Comparison of ENCODE assay signal across 21 cellular contexts in the genomic region with DNA sequence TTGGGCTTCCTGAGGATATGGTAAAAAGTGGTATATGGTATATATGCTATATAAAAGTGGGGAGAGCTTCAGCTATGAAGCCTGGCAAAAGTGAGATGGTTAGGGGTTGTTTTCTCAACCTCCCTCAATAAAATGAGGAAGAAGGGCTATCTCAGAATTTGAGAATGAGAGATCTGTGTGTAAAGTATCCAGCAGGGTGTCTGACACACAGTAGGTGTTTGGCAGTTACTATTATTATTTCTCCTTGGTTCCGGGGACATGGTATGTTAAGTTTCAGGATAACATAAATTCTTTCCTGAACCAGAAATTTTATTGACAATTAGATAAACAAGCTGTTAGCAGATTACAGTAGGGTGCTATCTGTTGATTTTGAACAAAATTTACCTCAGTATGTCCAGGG.
A peak's percentile ranks its signal among the peaks of the same experiment; 100 is the strongest.
DNase-seq lines count a peak whose midpoint lies in the region; ATAC-seq, FAIRE-seq and TF ChIP-seq lines count a peak whose summit lies in the region.
"Had no signal": no experiment of that assay in that cellular context is flagged by ENCODE, and none has a peak within 500 bp of the region (broad histone marks: within the 10 kb centered on the region; RNA-seq: fewer than 3 reads in every experiment).

No MANE protein-coding gene starts in this region.

- H3K9ac ChIP-seq in MM.1S (ENCODE audit: low read length), result no peak overlapping the region

- no peak for TF ChIP-seq CTCF in MM.1S (IDR thresholded peaks at IDR 0.05; ENCODE audit: low read length)
- TF ChIP-seq CTCF in WTC11 (IDR thresholded peaks at IDR 0.05), result no peak

- H3K79me2 ChIP-seq in MM.1S (ENCODE audit: low read length), result peaks cover 14% of the 10 kb centered on the region

- CTCF ChIA-PET in WTC11 (lab: Charles Lee), result interaction anchor here (3.0 kb wide), 1 partner anchor 11 kb away, joined by 19 read pairs; no protein-coding TSS in a partner anchor

- no peaks in the 10 kb centered on the region for H3K36me3 ChIP-seq in MM.1S (replicated peaks; ENCODE audit: insufficient read depth, low read length)
- H3K36me3 ChIP-seq: WERI-Rb-1 had no signal

- H3K36me3 Mint-ChIP-seq in T-helper 1 cell treated with Interleukin-12 subunit alpha and Interleukin-12 subunit beta and Interleukin-4 antibody, amounts not matched to agents 30 μg/mL and 1 μg/mL, for 36 hours (ENCODE audit: low read depth), result peaks cover 4% of the 10 kb centered on the region
- no peaks in the 10 kb centered on the region for H3K36me3 Mint-ChIP-seq in WTC11
- peaks cover 13% of the 10 kb centered on the region for H3K36me3 Mint-ChIP-seq in natural killer cell treated with Interleukin-12 subunit alpha and Interleukin-12 subunit beta and Interleukin-15 and Interleukin-18, amount 100 ng/mL, for 72 hours

- 0 out of 2 replicates have a peak overlapping the region, but pooled peaks have one; percentile 18 for H3K4me3 ChIP-seq in MM.1S (ENCODE audit: low read length)
- H3K4me3 ChIP-seq: lung, testis had no signal

- POLR2A ChIA-PET in WTC11 (lab: Charles Lee), result interaction anchor here (2.1 kb wide), 1 partner anchor 13 kb away, joined by 6 read pairs; no protein-coding TSS in a partner anchor

- H3K27ac Mint-ChIP-seq in T-helper 1 cell treated with Interleukin-12 subunit alpha and Interleukin-12 subunit beta and Interleukin-4 antibody, amounts not matched to agents 30 μg/mL and 1 μg/mL, for 36 hours, result peak overlapping the region; percentile 62
- peak overlapping the region; percentile 32; the same call in 1 of the 2 replicates for H3K27ac Mint-ChIP-seq in WTC11
- H3K27ac Mint-ChIP-seq in natural killer cell treated with Interleukin-12 subunit alpha and Interleukin-12 subunit beta and Interleukin-15 and Interleukin-18, amount 100 ng/mL, for 72 hours, result peak overlapping the region; percentile 86 to 88

- FAIRE-seq in GM12892 (lab: Jason Lieb, UNC), result no peak
- FAIRE-seq: H1, HTR-8/SVneo, urothelium cell line had no signal

- H3K4me2 ChIP-seq in MM.1S (ENCODE audit: low read depth, low read length), result peak overlapping the region; percentile 58; the same call in 1 of the 2 replicates

- no peaks in the 10 kb centered on the region for H3K27me3 ChIP-seq in MM.1S (replicated peaks; ENCODE audit: insufficient read depth, low read length)
- H3K27me3 ChIP-seq: testis had no signal

- intact Hi-C loops in Right ventricle myocardium inferior (cut with DNase I), result no loop called here

- H2AFZ ChIP-seq in MM.1S (ENCODE audit: low read length), result no peak overlapping the region

- H3K9me2 ChIP-seq in MM.1S (replicated peaks; ENCODE audit: insufficient read depth, low read length), result no peaks in the 10 kb centered on the region

- H3K4me1 ChIP-seq in MM.1S (ENCODE audit: low read length), result peaks cover 18% of the 10 kb centered on the region

- H3K9me3 Mint-ChIP-seq in T-helper 1 cell treated with Interleukin-12 subunit alpha and Interleukin-12 subunit beta and Interleukin-4 antibody, amounts not matched to agents 30 μg/mL and 1 μg/mL, for 36 hours, result peaks cover 15% of the 10 kb centered on the region
- H3K9me3 Mint-ChIP-seq in WTC11, result peaks cover 13% of the 10 kb centered on the region
- no peaks in the 10 kb centered on the region for H3K9me3 Mint-ChIP-seq in natural killer cell treated with Interleukin-12 subunit alpha and Interleukin-12 subunit beta and Interleukin-15 and Interleukin-18, amount 100 ng/mL, for 72 hours

- no peak for TF ChIP-seq POLR2A in GM12892 (IDR thresholded peaks at IDR 0.05; ENCODE audit: low read depth, low read length)

- no peaks in the 10 kb centered on the region for H3K27me3 Mint-ChIP-seq in T-helper 1 cell treated with Interleukin-12 subunit alpha and Interleukin-12 subunit beta and Interleukin-4 antibody, amounts not matched to agents 30 μg/mL and 1 μg/mL, for 36 hours (ENCODE audit: low read depth)
- H3K27me3 Mint-ChIP-seq in WTC11 (ENCODE audit: low read depth), result no peaks in the 10 kb centered on the region
- no peaks in the 10 kb centered on the region for H3K27me3 Mint-ChIP-seq in natural killer cell treated with Interleukin-12 subunit alpha and Interleukin-12 subunit beta and Interleukin-15 and Interleukin-18, amount 100 ng/mL, for 72 hours

- peaks cover 18% of the 10 kb centered on the region for H3K4me1 Mint-ChIP-seq in T-helper 1 cell treated with Interleukin-12 subunit alpha and Interleukin-12 subunit beta and Interleukin-4 antibody, amounts not matched to agents 30 μg/mL and 1 μg/mL, for 36 hours (ENCODE audit: low read depth)
- peaks cover 63% of the 10 kb centered on the region for H3K4me1 Mint-ChIP-seq in WTC11
- peaks cover 26 to 34% of the 10 kb centered on the region in 2 donors for H3K4me1 Mint-ChIP-seq in natural killer cell treated with Interleukin-12 subunit alpha and Interleukin-12 subunit beta and Interleukin-15 and Interleukin-18, amount 100 ng/mL, for 72 hours (ENCODE audit: low read depth in 2 of 2)

- no peaks in the 10 kb centered on the region for H4K20me1 ChIP-seq in MM.1S (ENCODE audit: insufficient read depth, low read length)

- H3F3A ChIP-seq in MM.1S (ENCODE audit: insufficient read depth, low read length), result no peaks in the 10 kb centered on the region

- DNase-seq in T-helper 1 cell (no peak), MM.1S (no peak), WTC11 (ENCODE audit: low spot score) (no peak), Right ventricle myocardium inferior (ENCODE audit: missing footprints) (no peak), GM12892 (ENCODE audit: insufficient read length) (no peak)
- no peak for DNase-seq in natural killer cell treated with Interleukin-12 subunit alpha and Interleukin-12 subunit beta and Interleukin-15 and Interleukin-18, amount 100 ng/mL, for 72 hours (ENCODE audit: low spot score)
- DNase-seq: activated CD4-positive, alpha-beta T cell treated with anti-CD3 and anti-CD28 coated beads, Interleukin-2, amount 50 U/mL, for 48 hours; activated CD8-positive, alpha-beta memory T cell treated with anti-CD3 and anti-CD28 coated beads, Interleukin-2, amount 50 U/mL, for 4 hours; DMS53; NCI-H2171; NCI-H524; NK-92 treated with Interleukin-12 subunit alpha and Interleukin-12 subunit beta, amount 100 ng/mL, for 24 hours; stimulated activated CD4-positive, alpha-beta T cell treated with anti-CD3 and anti-CD28 coated beads, Interleukin-2, amount 100 ng/mL, for 24 hours; testis; WERI-Rb-1 had no signal

- H3K4me3 Mint-ChIP-seq in T-helper 1 cell treated with Interleukin-12 subunit alpha and Interleukin-12 subunit beta and Interleukin-4 antibody, amounts not matched to agents 30 μg/mL and 1 μg/mL, for 36 hours, result no peak overlapping the region
- no peak overlapping the region for H3K4me3 Mint-ChIP-seq in WTC11
- peak overlapping the region; percentile 81 for H3K4me3 Mint-ChIP-seq in natural killer cell treated with Interleukin-12 subunit alpha and Interleukin-12 subunit beta and Interleukin-15 and Interleukin-18, amount 100 ng/mL, for 72 hours

- no peaks in the 10 kb centered on the region for H3K9me3 ChIP-seq in MM.1S (replicated peaks; ENCODE audit: insufficient read depth, low read length)
- H3K9me3 ChIP-seq: testis had no signal

- ATAC-seq in WTC11 (no peak), Right ventricle myocardium inferior (no peak), GM18909 (IDR thresholded peaks at IDR 0.05; ENCODE audit: poor library complexity, unreplicated experiment) (no peak)
- ATAC-seq in natural killer cell treated with Interleukin-12 subunit alpha and Interleukin-12 subunit beta and Interleukin-15 and Interleukin-18, amount 100 ng/mL, for 72 hours, result no peak

- H3K27ac ChIP-seq in MM.1S (ENCODE audit: low read length), result no peak overlapping the region
- H3K27ac ChIP-seq: testis, WERI-Rb-1 had no signal

TF ChIP-seq in WTC11, 78 proteins besides CTCF, POLR2A, EP300 and RAD21:
- TF ChIP-seq, protein P1, sequence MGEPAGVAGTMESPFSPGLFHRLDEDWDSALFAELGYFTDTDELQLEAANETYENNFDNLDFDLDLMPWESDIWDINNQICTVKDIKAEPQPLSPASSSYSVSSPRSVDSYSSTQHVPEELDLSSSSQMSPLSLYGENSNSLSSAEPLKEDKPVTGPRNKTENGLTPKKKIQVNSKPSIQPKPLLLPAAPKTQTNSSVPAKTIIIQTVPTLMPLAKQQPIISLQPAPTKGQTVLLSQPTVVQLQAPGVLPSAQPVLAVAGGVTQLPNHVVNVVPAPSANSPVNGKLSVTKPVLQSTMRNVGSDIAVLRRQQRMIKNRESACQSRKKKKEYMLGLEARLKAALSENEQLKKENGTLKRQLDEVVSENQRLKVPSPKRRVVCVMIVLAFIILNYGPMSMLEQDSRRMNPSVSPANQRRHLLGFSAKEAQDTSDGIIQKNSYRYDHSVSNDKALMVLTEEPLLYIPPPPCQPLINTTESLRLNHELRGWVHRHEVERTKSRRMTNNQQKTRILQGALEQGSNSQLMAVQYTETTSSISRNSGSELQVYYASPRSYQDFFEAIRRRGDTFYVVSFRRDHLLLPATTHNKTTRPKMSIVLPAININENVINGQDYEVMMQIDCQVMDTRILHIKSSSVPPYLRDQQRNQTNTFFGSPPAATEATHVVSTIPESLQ (CRISPR knock-in tag; IDR thresholded peaks at IDR 0.05), result no peak
- TF ChIP-seq, protein P2, sequence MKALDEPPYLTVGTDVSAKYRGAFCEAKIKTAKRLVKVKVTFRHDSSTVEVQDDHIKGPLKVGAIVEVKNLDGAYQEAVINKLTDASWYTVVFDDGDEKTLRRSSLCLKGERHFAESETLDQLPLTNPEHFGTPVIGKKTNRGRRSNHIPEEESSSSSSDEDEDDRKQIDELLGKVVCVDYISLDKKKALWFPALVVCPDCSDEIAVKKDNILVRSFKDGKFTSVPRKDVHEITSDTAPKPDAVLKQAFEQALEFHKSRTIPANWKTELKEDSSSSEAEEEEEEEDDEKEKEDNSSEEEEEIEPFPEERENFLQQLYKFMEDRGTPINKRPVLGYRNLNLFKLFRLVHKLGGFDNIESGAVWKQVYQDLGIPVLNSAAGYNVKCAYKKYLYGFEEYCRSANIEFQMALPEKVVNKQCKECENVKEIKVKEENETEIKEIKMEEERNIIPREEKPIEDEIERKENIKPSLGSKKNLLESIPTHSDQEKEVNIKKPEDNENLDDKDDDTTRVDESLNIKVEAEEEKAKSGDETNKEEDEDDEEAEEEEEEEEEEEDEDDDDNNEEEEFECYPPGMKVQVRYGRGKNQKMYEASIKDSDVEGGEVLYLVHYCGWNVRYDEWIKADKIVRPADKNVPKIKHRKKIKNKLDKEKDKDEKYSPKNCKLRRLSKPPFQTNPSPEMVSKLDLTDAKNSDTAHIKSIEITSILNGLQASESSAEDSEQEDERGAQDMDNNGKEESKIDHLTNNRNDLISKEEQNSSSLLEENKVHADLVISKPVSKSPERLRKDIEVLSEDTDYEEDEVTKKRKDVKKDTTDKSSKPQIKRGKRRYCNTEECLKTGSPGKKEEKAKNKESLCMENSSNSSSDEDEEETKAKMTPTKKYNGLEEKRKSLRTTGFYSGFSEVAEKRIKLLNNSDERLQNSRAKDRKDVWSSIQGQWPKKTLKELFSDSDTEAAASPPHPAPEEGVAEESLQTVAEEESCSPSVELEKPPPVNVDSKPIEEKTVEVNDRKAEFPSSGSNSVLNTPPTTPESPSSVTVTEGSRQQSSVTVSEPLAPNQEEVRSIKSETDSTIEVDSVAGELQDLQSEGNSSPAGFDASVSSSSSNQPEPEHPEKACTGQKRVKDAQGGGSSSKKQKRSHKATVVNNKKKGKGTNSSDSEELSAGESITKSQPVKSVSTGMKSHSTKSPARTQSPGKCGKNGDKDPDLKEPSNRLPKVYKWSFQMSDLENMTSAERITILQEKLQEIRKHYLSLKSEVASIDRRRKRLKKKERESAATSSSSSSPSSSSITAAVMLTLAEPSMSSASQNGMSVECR (CRISPR knock-in tag; IDR thresholded peaks at IDR 0.05; ENCODE audit: borderline replicate concordance), result no peak

Comparison
In these comparisons a context has a peak if more than half of its experiments do, and no peak if none do; other contexts are left out.
1. H3K27ac Mint-ChIP-seq: peak in every context shown above with its lines; median percentile 87 in natural killer cell treated with Interleukin-12 subunit alpha and Interleukin-12 subunit beta and Interleukin-15 and Interleukin-18, amount 100 ng/mL, for 72 hours; 62 in T-helper 1 cell treated with Interleukin-12 subunit alpha and Interleukin-12 subunit beta and Interleukin-4 antibody, amounts not matched to agents 30 μg/mL and 1 μg/mL, for 36 hours; 32 in WTC11.